Comparison of ENCODE assay signal across 8 cellular contexts in the genomic region with DNA sequence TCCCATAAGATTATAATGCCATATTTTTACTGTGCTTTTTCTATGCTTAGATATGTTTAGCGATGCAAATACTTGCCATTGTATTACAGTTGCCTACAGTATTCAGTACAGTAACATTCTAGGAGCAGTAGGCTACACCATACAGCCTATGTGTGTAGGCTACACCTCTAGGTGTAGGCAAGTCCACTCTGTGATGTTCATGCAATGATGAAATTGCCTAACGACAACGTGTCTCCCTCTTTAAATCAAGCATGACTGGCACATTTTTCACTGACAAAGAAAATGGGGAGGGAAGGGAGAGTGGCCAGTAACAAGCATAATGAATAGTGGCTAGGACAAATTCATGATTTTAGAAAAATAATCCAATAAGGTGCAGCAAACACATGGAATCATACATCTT. TPM values are rescaled to one million over a fixed set of nuclear protein-coding genes. Genes with fewer than 3 reads are reported as not detected.
DNase-seq lines count a peak whose midpoint lies in the region; ATAC-seq and TF ChIP-seq lines count a peak whose summit lies in the region.
"Had no signal": no experiment of that assay in that cellular context is flagged by ENCODE, and none has a peak within 500 bp of the region (broad histone marks: within the 10 kb centered on the region; RNA-seq: fewer than 3 reads in every experiment).

No MANE protein-coding gene starts in this region.

- no peak overlapping the region for H2AFZ ChIP-seq in HCT116 (ENCODE audit: low read depth, low read length, poor library complexity, severe bottlenecking)

- H4K20me1 ChIP-seq in HCT116 (ENCODE audit: insufficient read depth): no peaks in the 10 kb centered on the region

- peak overlapping the region; percentile 100; the same call in 1 of the 2 replicates for H3K9ac ChIP-seq in HCT116 (ENCODE audit: low read length)

- no peaks in the 10 kb centered on the region for H3K27me3 ChIP-seq in CD8-positive, alpha-beta T cell (ENCODE audit: insufficient read depth, low read length)
- H3K27me3 ChIP-seq in HCT116 (ENCODE audit: insufficient read depth, low read length): no peaks in the 10 kb centered on the region

- POLR2A ChIA-PET in CD8-positive, alpha-beta T cell (lab: Charles Lee): no interaction called here
- POLR2A ChIA-PET in HCT116 (lab: Charles Lee): no interaction called here

- H3K4me1 Mint-ChIP-seq in CD8-positive, alpha-beta T cell (ENCODE audit: low read depth): peaks cover 15% of the 10 kb centered on the region
- peaks cover 27% of the 10 kb centered on the region for H3K4me1 Mint-ChIP-seq in T-helper 17 cell

- no peaks in the 10 kb centered on the region for H3K27me3 Mint-ChIP-seq in CD8-positive, alpha-beta T cell (ENCODE audit: low read depth)
- no peaks in the 10 kb centered on the region for H3K27me3 Mint-ChIP-seq in T-helper 17 cell

- TF ChIP-seq RAD21 in HCT116 (IDR thresholded peaks at IDR 0.05; ENCODE audit: low read depth): no peak

- H3K79me2 ChIP-seq in HCT116 (ENCODE audit: insufficient read depth, low read length): peaks cover 66% of the 10 kb centered on the region

- intact Hi-C loops in CD8-positive, alpha-beta T cell (cut with DNase I, micrococcal nuclease): loop anchor here in 1 of 2 experiments (5.0 to 10.0 kb wide), 2 partner anchors 1566 to 1808 kb away; a partner anchor contains a TSS
- intact Hi-C loops in HCT116 (cut with micrococcal nuclease): loop anchor here (10.0 kb wide), 1 partner anchor 122 kb away; a partner anchor contains a TSS

- no TSS peak for BruUV-seq in HCT116 (replicated peaks; lab: Mats Ljungman, UMichigan)

- no peaks in the 10 kb centered on the region for H3K9me2 ChIP-seq in HCT116 (ENCODE audit: insufficient read depth)

- no peak overlapping the region for H3K27ac ChIP-seq in CD8-positive, alpha-beta T cell (ENCODE audit: low read depth, low read length)
- H3K27ac ChIP-seq in HCT116 (ENCODE audit: low read depth, low read length): no peak overlapping the region

- no peak for TF ChIP-seq CTCF in CD8-positive, alpha-beta T cell (IDR thresholded peaks at IDR 0.05)
- TF ChIP-seq CTCF in HCT116 (IDR thresholded peaks at IDR 0.05 in 2 of 3, conservative IDR thresholded peaks at IDR 0.05 in 1 of 3; ENCODE audit: borderline replicate concordance in 1 of 3, insufficient read depth in 1 of 3, low read depth in 2 of 3, low read length in 2 of 3): no peak

- no peak overlapping the region for H3K27ac Mint-ChIP-seq in CD8-positive, alpha-beta T cell
- H3K27ac Mint-ChIP-seq in T-helper 17 cell: peak overlapping the region; percentile 34

- peaks cover 5% of the 10 kb centered on the region for H3K4me1 ChIP-seq in CD8-positive, alpha-beta T cell (ENCODE audit: insufficient read depth, low read length)
- peaks cover 6 to 21% of the 10 kb centered on the region in 2 experiments; a peak in 3 of 4 replicates for H3K4me1 ChIP-seq in HCT116 (ENCODE audit: control insufficient read depth in 1 of 2, insufficient read depth in 2 of 2, low read length in 2 of 2)

- no peaks in the 10 kb centered on the region for H3K9me3 Mint-ChIP-seq in CD8-positive, alpha-beta T cell

- RAD21 ChIA-PET in HCT116 (lab: Charles Lee; ENCODE audit: low non-redundant PET in 1 of 2, low total read pairs in 2 of 2, uncharacterized antibody in 2 of 2, unreplicated experiment in 2 of 2): no interaction called here

- H3K36me3 ChIP-seq in CD8-positive, alpha-beta T cell (ENCODE audit: insufficient read depth, low read length): no peaks in the 10 kb centered on the region
- H3K36me3 ChIP-seq in HCT116 (ENCODE audit: control insufficient read depth in 1 of 2, insufficient read depth in 2 of 2, low read length in 2 of 2): peaks cover 8 to 34% of the 10 kb centered on the region in 2 experiments; a peak in 2 of 4 replicates

- H3K9me3 ChIP-seq in CD8-positive, alpha-beta T cell (ENCODE audit: low read length): no peaks in the 10 kb centered on the region
- no peaks in the 10 kb centered on the region for H3K9me3 ChIP-seq in HCT116 (ENCODE audit: control insufficient read depth in 1 of 2, insufficient read depth in 1 of 2, low read depth in 1 of 2, low read length in 2 of 2)
- H3K9me3 ChIP-seq in T-helper 17 cell (ENCODE audit: control insufficient read depth, low read length, poor library complexity, severe bottlenecking): no peaks in the 10 kb centered on the region
- H3K9me3 ChIP-seq in iPS-18c (ENCODE audit: control insufficient read depth, insufficient read depth, low read length): peaks cover 6% of the 10 kb centered on the region

- ATAC-seq in CD8-positive, alpha-beta T cell: no peak
- ATAC-seq in HCT116: no peak
- no peak for ATAC-seq in T-helper 17 cell
- ATAC-seq in GM21786 (IDR thresholded peaks at IDR 0.05; ENCODE audit: unreplicated experiment): no peak

- H3K4me3 Mint-ChIP-seq in CD8-positive, alpha-beta T cell: peak overlapping the region; percentile 20
- H3K4me3 Mint-ChIP-seq in T-helper 17 cell: peak overlapping the region; percentile 84

- peak overlapping the region; percentile 87 for H3K4me2 ChIP-seq in HCT116 (ENCODE audit: low read length)

- DNase-seq in CD8-positive, alpha-beta T cell: no peak
- no peak for DNase-seq in HCT116 (ENCODE audit: low read depth, low spot score)
- no peak for DNase-seq in T-helper 17 cell
- DNase-seq in stimulated activated CD8-positive, alpha-beta memory T cell treated with anti-CD3 and anti-CD28 coated beads, Interleukin-4, amount 100 ng/mL, for 48 hours: no peak
- no peak for DNase-seq in hepatic stellate cell (ENCODE audit: low spot score)
- DNase-seq: NCI-H446 had no signal

- H3K4me3 ChIP-seq in CD8-positive, alpha-beta T cell (ENCODE audit: low read depth, low read length): no peak overlapping the region
- H3K4me3 ChIP-seq in HCT116 (replicated peaks in 1 of 2; ENCODE audit: low read depth in 1 of 2, low read length in 2 of 2) (peak overlapping the region in 1 of 2 experiments; percentile 96; a peak in 2 of 4 replicates), iPS-18c (ENCODE audit: insufficient read depth, low read depth, low read length) (peak overlapping the region; percentile 31)

- TF ChIP-seq POLR2A in HCT116 (IDR thresholded peaks at IDR 0.05; ENCODE audit: borderline replicate concordance, extremely low read depth, insufficient read depth, insufficient read length): no peak

- H3K36me3 Mint-ChIP-seq in CD8-positive, alpha-beta T cell: peaks cover 10% of the 10 kb centered on the region
- peaks cover 4% of the 10 kb centered on the region for H3K36me3 Mint-ChIP-seq in T-helper 17 cell (ENCODE audit: low read depth)

- CTCF ChIA-PET in CD8-positive, alpha-beta T cell (lab: Charles Lee): no interaction called here
- CTCF ChIA-PET in HCT116 (lab: Charles Lee): no interaction called here

TF ChIP-seq in HCT116, 20 proteins besides CTCF, POLR2A, EP300 and RAD21 (continues in another document):
- TF ChIP-seq EZH2phosphoT487 (IDR thresholded peaks at IDR 0.05; ENCODE audit: borderline replicate concordance) (no peak), ZFX (IDR thresholded peaks at IDR 0.05) (no peak), FOSL1 (IDR thresholded peaks at IDR 0.05; ENCODE audit: low read depth) (no peak), SRF (IDR thresholded peaks at IDR 0.05; ENCODE audit: low read depth) (no peak), EZH2 (IDR thresholded peaks at IDR 0.05) (no peak), JUND (IDR thresholded peaks at IDR 0.05) (no peak), EGR1 (IDR thresholded peaks at IDR 0.05; ENCODE audit: low read depth) (no peak)
- TF ChIP-seq, protein P1, sequence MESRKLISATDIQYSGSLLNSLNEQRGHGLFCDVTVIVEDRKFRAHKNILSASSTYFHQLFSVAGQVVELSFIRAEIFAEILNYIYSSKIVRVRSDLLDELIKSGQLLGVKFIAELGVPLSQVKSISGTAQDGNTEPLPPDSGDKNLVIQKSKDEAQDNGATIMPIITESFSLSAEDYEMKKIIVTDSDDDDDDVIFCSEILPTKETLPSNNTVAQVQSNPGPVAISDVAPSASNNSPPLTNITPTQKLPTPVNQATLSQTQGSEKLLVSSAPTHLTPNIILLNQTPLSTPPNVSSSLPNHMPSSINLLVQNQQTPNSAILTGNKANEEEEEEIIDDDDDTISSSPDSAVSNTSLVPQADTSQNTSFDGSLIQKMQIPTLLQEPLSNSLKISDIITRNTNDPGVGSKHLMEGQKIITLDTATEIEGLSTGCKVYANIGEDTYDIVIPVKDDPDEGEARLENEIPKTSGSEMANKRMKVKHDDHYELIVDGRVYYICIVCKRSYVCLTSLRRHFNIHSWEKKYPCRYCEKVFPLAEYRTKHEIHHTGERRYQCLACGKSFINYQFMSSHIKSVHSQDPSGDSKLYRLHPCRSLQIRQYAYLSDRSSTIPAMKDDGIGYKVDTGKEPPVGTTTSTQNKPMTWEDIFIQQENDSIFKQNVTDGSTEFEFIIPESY (IDR thresholded peaks at IDR 0.05; ENCODE audit: extremely low read depth, insufficient replicate concordance, low read length): no peak
- TF ChIP-seq, protein P2, sequence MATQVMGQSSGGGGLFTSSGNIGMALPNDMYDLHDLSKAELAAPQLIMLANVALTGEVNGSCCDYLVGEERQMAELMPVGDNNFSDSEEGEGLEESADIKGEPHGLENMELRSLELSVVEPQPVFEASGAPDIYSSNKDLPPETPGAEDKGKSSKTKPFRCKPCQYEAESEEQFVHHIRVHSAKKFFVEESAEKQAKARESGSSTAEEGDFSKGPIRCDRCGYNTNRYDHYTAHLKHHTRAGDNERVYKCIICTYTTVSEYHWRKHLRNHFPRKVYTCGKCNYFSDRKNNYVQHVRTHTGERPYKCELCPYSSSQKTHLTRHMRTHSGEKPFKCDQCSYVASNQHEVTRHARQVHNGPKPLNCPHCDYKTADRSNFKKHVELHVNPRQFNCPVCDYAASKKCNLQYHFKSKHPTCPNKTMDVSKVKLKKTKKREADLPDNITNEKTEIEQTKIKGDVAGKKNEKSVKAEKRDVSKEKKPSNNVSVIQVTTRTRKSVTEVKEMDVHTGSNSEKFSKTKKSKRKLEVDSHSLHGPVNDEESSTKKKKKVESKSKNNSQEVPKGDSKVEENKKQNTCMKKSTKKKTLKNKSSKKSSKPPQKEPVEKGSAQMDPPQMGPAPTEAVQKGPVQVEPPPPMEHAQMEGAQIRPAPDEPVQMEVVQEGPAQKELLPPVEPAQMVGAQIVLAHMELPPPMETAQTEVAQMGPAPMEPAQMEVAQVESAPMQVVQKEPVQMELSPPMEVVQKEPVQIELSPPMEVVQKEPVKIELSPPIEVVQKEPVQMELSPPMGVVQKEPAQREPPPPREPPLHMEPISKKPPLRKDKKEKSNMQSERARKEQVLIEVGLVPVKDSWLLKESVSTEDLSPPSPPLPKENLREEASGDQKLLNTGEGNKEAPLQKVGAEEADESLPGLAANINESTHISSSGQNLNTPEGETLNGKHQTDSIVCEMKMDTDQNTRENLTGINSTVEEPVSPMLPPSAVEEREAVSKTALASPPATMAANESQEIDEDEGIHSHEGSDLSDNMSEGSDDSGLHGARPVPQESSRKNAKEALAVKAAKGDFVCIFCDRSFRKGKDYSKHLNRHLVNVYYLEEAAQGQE (IDR thresholded peaks at IDR 0.05; ENCODE audit: low read depth): no peak

RNA-seq across cellular contexts. Expression of a gene that starts 1.7 kb away (rescaled TPM):
- total RNA-seq in CD8-positive, alpha-beta T cell: 1 to 10 TPM; 3.2 to 4.5 TPM
- total RNA-seq in HCT116 (2021; ENCODE audit: unreplicated experiment): 73.1 TPM
- polyA plus RNA-seq in HCT116 (2012): 54.1 and 74.7 TPM in 2 replicates
- total RNA-seq in T-helper 17 cell: 10 to 100 TPM in 1 of 2 donors, 1 to 10 TPM in 1; 8.8 to 38.7 TPM
